10 cellular contexts compared by ENCODE assay signal in the genomic region with DNA sequence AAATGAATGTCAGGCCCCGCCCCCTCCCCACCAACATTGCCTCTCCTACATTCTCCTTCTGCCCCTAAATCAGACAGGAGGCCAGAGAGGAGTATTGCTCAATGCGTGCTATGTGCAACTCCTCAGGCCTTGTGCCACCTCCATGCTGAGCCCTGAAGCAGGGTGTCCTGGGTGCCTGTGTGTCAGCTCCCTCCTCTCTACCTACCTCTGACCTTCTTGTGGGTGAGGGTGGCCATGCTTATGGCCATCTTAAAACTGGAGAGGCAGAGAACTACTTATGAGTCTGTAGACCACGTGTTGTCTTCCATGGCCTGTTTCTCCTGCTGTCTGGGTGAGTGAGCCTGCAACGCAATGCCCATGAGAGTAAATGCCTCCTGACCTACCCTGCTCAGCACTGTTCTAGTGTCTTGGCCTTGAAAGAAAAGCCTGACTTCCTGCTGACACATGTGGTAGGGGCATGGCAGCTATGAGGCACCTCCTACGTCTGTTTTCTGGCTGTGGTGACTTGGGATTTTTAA. TPM values are rescaled to one million over a fixed set of nuclear protein-coding genes. Genes with fewer than 3 reads are reported as not detected.
A peak's percentile ranks its signal among the peaks of the same experiment; 100 is the strongest.
DNase-seq lines count a peak whose midpoint lies in the region; ATAC-seq and TF ChIP-seq lines count a peak whose summit lies in the region.
"Had no signal": no experiment of that assay in that cellular context is flagged by ENCODE, and none has a peak within 500 bp of the region (broad histone marks: within the 10 kb centered on the region; RNA-seq: fewer than 3 reads in every experiment).

No MANE protein-coding gene starts in this region.

- H3K27me3 ChIP-seq in gastroesophageal sphincter (no peaks in the 10 kb centered on the region), subcutaneous abdominal adipose tissue (ENCODE audit: control insufficient read depth in 5 of 5, insufficient read depth in 4 of 5, low read length in 5 of 5) (no peaks in the 10 kb centered on the region), foreskin keratinocyte (no peaks in the 10 kb centered on the region), BE2C (no peaks in the 10 kb centered on the region)

- DNase-seq in SIG-M5 treated with dmso at 0.1 percent for 504 hours (lab: John Stamatoyannopoulos, UW; ENCODE audit: unreplicated experiment) (peak; percentile 45), SIG-M5 (lab: John Stamatoyannopoulos, UW) (no peak), foreskin keratinocyte (no peak), SHP77 (lab: John Stamatoyannopoulos, UW) (no peak), BE2C (no peak)
- DNase-seq in activated T-helper 2 cell treated with anti-CD3 and anti-CD28 coated beads, Interferon-gamma antibody, Interleukin-2, Interleukin-4, amounts not matched to agents 10 μg/mL and 5 μg/mL and 100 μg/mL, durations not matched to agents 14 hours and 24 hours and 36 hours (ENCODE audit: low spot score): no peak

- H3K4me1 ChIP-seq in gastroesophageal sphincter (peaks cover 0 to 73% (median 0%) of the 10 kb centered on the region in 3 donors), subcutaneous abdominal adipose tissue (ENCODE audit: control insufficient read depth in 5 of 5, insufficient read depth in 5 of 5, low read length in 5 of 5) (peaks cover 11 to 64% (median 51%) of the 10 kb centered on the region in 5 donors), foreskin keratinocyte (peaks cover 7% of the 10 kb centered on the region), BE2C (no peaks in the 10 kb centered on the region; the same call in 1 of the 2 replicates)
- H3K4me1 ChIP-seq: A549 had no signal

- TF ChIP-seq CTCF in gastroesophageal sphincter (IDR thresholded peaks at IDR 0.05) (no peak), foreskin keratinocyte (conservative IDR thresholded peaks at IDR 0.05) (no peak), BE2C (IDR thresholded peaks at IDR 0.05; ENCODE audit: low read depth, low read length) (no peak)

- H3K36me3 Mint-ChIP-seq in activated T-helper 2 cell treated with anti-CD3 and anti-CD28 coated beads, Interferon-gamma antibody, Interleukin-2, Interleukin-4, amounts not matched to agents 10 μg/mL and 5 μg/mL and 100 μg/mL, durations not matched to agents 14 hours and 24 hours and 36 hours (ENCODE audit: low read depth): peaks cover 45% of the 10 kb centered on the region

- no peaks in the 10 kb centered on the region for H3K9me3 Mint-ChIP-seq in activated T-helper 2 cell treated with anti-CD3 and anti-CD28 coated beads, Interferon-gamma antibody, Interleukin-2, Interleukin-4, amounts not matched to agents 10 μg/mL and 5 μg/mL and 100 μg/mL, durations not matched to agents 14 hours and 24 hours and 36 hours

- H3K36me3 ChIP-seq in gastroesophageal sphincter (peaks cover 0 to 65% of the 10 kb centered on the region in 2 donors), subcutaneous abdominal adipose tissue (ENCODE audit: control insufficient read depth in 5 of 5, insufficient read depth in 5 of 5, low read length in 5 of 5) (peaks cover 9 to 74% (median 65%) of the 10 kb centered on the region in 5 donors), BE2C (peaks cover 16% of the 10 kb centered on the region; the same call in 1 of the 2 replicates)

- intact Hi-C loops in activated T-helper 2 cell treated with anti-CD3 and anti-CD28 coated beads, Interferon-gamma antibody, Interleukin-2, Interleukin-4, amounts not matched to agents 10 μg/mL and 5 μg/mL and 100 μg/mL, durations not matched to agents 14 hours and 24 hours and 36 hours (cut with micrococcal nuclease): loop anchor here (2.0 kb wide), 1 partner anchor 44 kb away; no protein-coding TSS in a partner anchor

- no peak for TF ChIP-seq EP300 in gastroesophageal sphincter (IDR thresholded peaks at IDR 0.05)

- H3K27me3 Mint-ChIP-seq in activated T-helper 2 cell treated with anti-CD3 and anti-CD28 coated beads, Interferon-gamma antibody, Interleukin-2, Interleukin-4, amounts not matched to agents 10 μg/mL and 5 μg/mL and 100 μg/mL, durations not matched to agents 14 hours and 24 hours and 36 hours (ENCODE audit: low read depth): no peaks in the 10 kb centered on the region

- H3K9ac ChIP-seq in subcutaneous abdominal adipose tissue (ENCODE audit: low read length in 5 of 5): peak overlapping the region in 3 of 5 donors; percentile 14 to 30 (median 21)

- H3K4me3 ChIP-seq in gastroesophageal sphincter: no peak overlapping the region
- peak overlapping the region in 2 of 5 donors; percentile 3 to 40 for H3K4me3 ChIP-seq in subcutaneous abdominal adipose tissue (ENCODE audit: low read depth in 1 of 5, low read length in 5 of 5)
- H3K4me3 ChIP-seq in BE2C (ENCODE audit: low read depth, low read length): no peak overlapping the region
- H3K4me3 ChIP-seq: A549 had no signal

- TF ChIP-seq POLR2A in gastroesophageal sphincter (IDR thresholded peaks at IDR 0.05): peak in 1 of 2 donors; percentile 15

- WGBS in gastroesophageal sphincter (ENCODE audit: low coverage in 1 of 2), 2 donors: 13 to 17% methylated on average over 1 of the region's 5 CpGs

- H3K9me3 ChIP-seq in gastroesophageal sphincter (no peaks in the 10 kb centered on the region), subcutaneous abdominal adipose tissue (ENCODE audit: control insufficient read depth in 5 of 5, low read length in 5 of 5) (no peaks in the 10 kb centered on the region), BE2C (no peaks in the 10 kb centered on the region)
- H3K9me3 ChIP-seq: A549 had no signal

- H3K27ac Mint-ChIP-seq in activated T-helper 2 cell treated with anti-CD3 and anti-CD28 coated beads, Interferon-gamma antibody, Interleukin-2, Interleukin-4, amounts not matched to agents 10 μg/mL and 5 μg/mL and 100 μg/mL, durations not matched to agents 14 hours and 24 hours and 36 hours: peak overlapping the region; percentile 92

- peaks cover 24% of the 10 kb centered on the region for H3K4me1 Mint-ChIP-seq in activated T-helper 2 cell treated with anti-CD3 and anti-CD28 coated beads, Interferon-gamma antibody, Interleukin-2, Interleukin-4, amounts not matched to agents 10 μg/mL and 5 μg/mL and 100 μg/mL, durations not matched to agents 14 hours and 24 hours and 36 hours (ENCODE audit: low read depth)

- ATAC-seq in gastroesophageal sphincter (peak; percentile 77), foreskin keratinocyte (no peak)

- H3K27ac ChIP-seq in gastroesophageal sphincter: peak overlapping the region; percentile 27 to 99 (median 88)
- peak overlapping the region; percentile 85 for H3K27ac ChIP-seq in subcutaneous abdominal adipose tissue (ENCODE audit: low read depth, low read length)
- no peak overlapping the region for H3K27ac ChIP-seq in foreskin keratinocyte
- H3K27ac ChIP-seq: A549 had no signal

- peak overlapping the region; percentile 31 for H3K4me3 Mint-ChIP-seq in activated T-helper 2 cell treated with anti-CD3 and anti-CD28 coated beads, Interferon-gamma antibody, Interleukin-2, Interleukin-4, amounts not matched to agents 10 μg/mL and 5 μg/mL and 100 μg/mL, durations not matched to agents 14 hours and 24 hours and 36 hours (ENCODE audit: low read depth)

RNA-seq across cellular contexts. Expression of a gene that starts 10.5 kb away (rescaled TPM):
- 6.0 and 7.2 TPM in 2 replicates for total RNA-seq in activated T-helper 2 cell treated with anti-CD3 and anti-CD28 coated beads, Interferon-gamma antibody, Interleukin-2, Interleukin-4, amounts not matched to agents 10 μg/mL and 5 μg/mL and 100 μg/mL, durations not matched to agents 14 hours and 24 hours and 36 hours
- 1,000 to 10,000 TPM in 3 of 4 donors, 100 to 1,000 TPM in 1; 702 to 1,904 (median 1,177) TPM for total RNA-seq in gastroesophageal sphincter
- total RNA-seq in foreskin keratinocyte: 25.5 and 34.0 TPM in 2 replicates
- polyA plus RNA-seq in foreskin keratinocyte: 12.5 and 20.2 TPM in 2 replicates
- 26.8 TPM for polyA plus RNA-seq in BE2C (2012; ENCODE audit: insufficient read depth, insufficient read length, low read depth)

RNA-seq across cellular contexts. Expression of a gene that starts 27.9 kb away (rescaled TPM):
- 29.9 and 32.6 TPM in 2 replicates for total RNA-seq in activated T-helper 2 cell treated with anti-CD3 and anti-CD28 coated beads, Interferon-gamma antibody, Interleukin-2, Interleukin-4, amounts not matched to agents 10 μg/mL and 5 μg/mL and 100 μg/mL, durations not matched to agents 14 hours and 24 hours and 36 hours
- 10 to 100 TPM; 13.0 to 39.6 (median 17.1) TPM for total RNA-seq in gastroesophageal sphincter
- total RNA-seq in foreskin keratinocyte: 30.1 and 35.2 TPM in 2 replicates
- polyA plus RNA-seq in foreskin keratinocyte: 41.0 and 49.9 TPM in 2 replicates
- polyA plus RNA-seq in BE2C (2012; ENCODE audit: insufficient read depth, insufficient read length, low read depth): 48.0 TPM

RNA-seq across cellular contexts. Expression of a gene that starts 34.3 kb away (rescaled TPM):
- total RNA-seq in activated T-helper 2 cell treated with anti-CD3 and anti-CD28 coated beads, Interferon-gamma antibody, Interleukin-2, Interleukin-4, amounts not matched to agents 10 μg/mL and 5 μg/mL and 100 μg/mL, durations not matched to agents 14 hours and 24 hours and 36 hours: not detected in 2 replicates
- total RNA-seq in gastroesophageal sphincter: 10 to 100 TPM; 44.3 to 52.1 (median 45.6) TPM
- not detected in 2 replicates for total RNA-seq in foreskin keratinocyte
- 0.03 and 0.07 TPM in 2 replicates for polyA plus RNA-seq in foreskin keratinocyte
- polyA plus RNA-seq in BE2C (2012; ENCODE audit: insufficient read depth, insufficient read length, low read depth): 1.1 TPM
- polyA plus RNA-seq: A549 had no signal

RNA-seq across cellular contexts. Expression of a gene that starts 40.1 kb away (rescaled TPM):
- total RNA-seq in activated T-helper 2 cell treated with anti-CD3 and anti-CD28 coated beads, Interferon-gamma antibody, Interleukin-2, Interleukin-4, amounts not matched to agents 10 μg/mL and 5 μg/mL and 100 μg/mL, durations not matched to agents 14 hours and 24 hours and 36 hours: not detected in 2 replicates
- total RNA-seq in gastroesophageal sphincter (under 1 TPM in 1 of 4 donors, not detected in 3; 0.15 TPM), foreskin keratinocyte (not detected in 2 replicates)
- polyA plus RNA-seq in foreskin keratinocyte: not detected in 2 replicates
- not detected for polyA plus RNA-seq in BE2C (2012; ENCODE audit: insufficient read depth, insufficient read length, low read depth)
- total RNA-seq: pulmonary artery endothelial cell had no signal
- polyA plus RNA-seq: A549 had no signal

Comparison
In these comparisons a context has a peak if more than half of its experiments do, and no peak if none do; other contexts are left out.
1. RNA of a gene that starts 10.5 kb away (total RNA-seq): 702 to 1,904 TPM in gastroesophageal sphincter; 25.5 to 34.0 TPM in foreskin keratinocyte and 6.0 to 7.2 TPM in activated T-helper 2 cell treated with anti-CD3 and anti-CD28 coated beads, Interferon-gamma antibody, Interleukin-2, Interleukin-4, amounts not matched to agents 10 μg/mL and 5 μg/mL and 100 μg/mL, durations not matched to agents 14 hours and 24 hours and 36 hours; every median in the first group is over 10 times any median in the second.
2. RNA of a gene that starts 34.3 kb away (total RNA-seq): 44.3 to 52.1 TPM in gastroesophageal sphincter; not detected in foreskin keratinocyte and not detected in activated T-helper 2 cell treated with anti-CD3 and anti-CD28 coated beads, Interferon-gamma antibody, Interleukin-2, Interleukin-4, amounts not matched to agents 10 μg/mL and 5 μg/mL and 100 μg/mL, durations not matched to agents 14 hours and 24 hours and 36 hours; every median in the first group is over 10 times any median in the second.